Comparison of ENCODE assay signal across 12 cellular contexts in genomic region chr6:106116125-106116524, GRCh38. TPM values are rescaled to one million over a fixed set of nuclear protein-coding genes. Genes with fewer than 3 reads are reported as not detected.
DNase-seq lines count a peak whose midpoint lies in the region; ATAC-seq, FAIRE-seq and TF ChIP-seq lines count a peak whose summit lies in the region.
"Had no signal": no experiment of that assay in that cellular context is flagged by ENCODE, and none has a peak within 500 bp of the region (broad histone marks: within the 10 kb centered on the region; RNA-seq: fewer than 3 reads in every experiment).

No MANE protein-coding gene starts in this region.

- dilution Hi-C loops in endothelial cell of umbilical vein (cut with MboI; ENCODE audit: extremely low pct_ligation_motif_present, low sequenced_read_pairs): no loop called here

- H2AFZ ChIP-seq in endothelial cell of umbilical vein (ENCODE audit: low read depth, low read length): no peak overlapping the region

- peaks cover 0 to 4% of the 10 kb centered on the region in 2 donors for H3K27me3 Mint-ChIP-seq in CD8-positive, alpha-beta memory T cell
- no peaks in the 10 kb centered on the region for H3K27me3 Mint-ChIP-seq in natural killer cell (ENCODE audit: low read depth in 2 of 2)

- no peaks in the 10 kb centered on the region for H3K9me3 Mint-ChIP-seq in CD8-positive, alpha-beta memory T cell
- H3K9me3 Mint-ChIP-seq in natural killer cell: no peaks in the 10 kb centered on the region
- H3K9me3 Mint-ChIP-seq: T-helper 2 cell treated with Interferon-gamma antibody and Interleukin-4, amounts not matched to agents 5 μg/mL and 100 μg/mL, for 36 hours had no signal

- H3K4me1 Mint-ChIP-seq in CD8-positive, alpha-beta memory T cell: peaks cover 81 to 90% (median 86%) of the 10 kb centered on the region in 3 donors
- H3K4me1 Mint-ChIP-seq in natural killer cell: peaks cover 71 to 81% of the 10 kb centered on the region in 2 donors

- no peaks in the 10 kb centered on the region for H3K36me3 ChIP-seq in CD8-positive, alpha-beta memory T cell (ENCODE audit: insufficient read depth, low read length)
- no peaks in the 10 kb centered on the region for H3K36me3 ChIP-seq in RWPE2 (ENCODE audit: low read depth)
- no peaks in the 10 kb centered on the region for H3K36me3 ChIP-seq in endothelial cell of umbilical vein (ENCODE audit: control insufficient read depth in 2 of 2, extremely low read depth in 1 of 2, insufficient read depth in 2 of 2, low read length in 2 of 2)
- no peaks in the 10 kb centered on the region for H3K36me3 ChIP-seq in HAP-1 (replicated peaks)

- POLR2A ChIA-PET in CD8-positive, alpha-beta memory T cell (lab: Charles Lee): interaction anchor here (0.9 to 1.9 kb wide), 4 partner anchors 17 to 124 kb away, joined by 3 to 5 read pairs (median 4); no protein-coding TSS in a partner anchor
- POLR2A ChIA-PET in endothelial cell of umbilical vein (lab: Charles Lee): no interaction called here

- BruUV-seq in endothelial cell of umbilical vein (replicated peaks; lab: Mats Ljungman, UMichigan): no TSS peak

- intact Hi-C loops in endothelial cell of umbilical vein (cut with micrococcal nuclease): no loop called here
- intact Hi-C loops in natural killer cell (cut with micrococcal nuclease): loop anchor here (2.0 kb wide), 2 partner anchors 17 to 47 kb away; no protein-coding TSS in a partner anchor

- H3K9me1 ChIP-seq in endothelial cell of umbilical vein (replicated peaks; ENCODE audit: control insufficient read depth, extremely low read depth, insufficient read depth, low read length): no peaks in the 10 kb centered on the region

- no peak for TF ChIP-seq CTCF in RWPE2 (IDR thresholded peaks at IDR 0.05; ENCODE audit: poor library complexity, severe bottlenecking)
- TF ChIP-seq CTCF in endothelial cell of umbilical vein (IDR thresholded peaks at IDR 0.05; ENCODE audit: extremely low read depth in 1 of 2, insufficient read depth in 1 of 2, low read depth in 1 of 2, low read length in 2 of 2): no peak
- no peak for TF ChIP-seq CTCF in natural killer cell (IDR thresholded peaks at IDR 0.05)
- no peak for TF ChIP-seq CTCF in GM13977 (IDR thresholded peaks at IDR 0.05; ENCODE audit: extremely low read depth, insufficient read depth, missing control alignments)

- peaks cover 70% of the 10 kb centered on the region for H3K4me1 ChIP-seq in CD8-positive, alpha-beta memory T cell (ENCODE audit: insufficient read depth, low read length)
- H3K4me1 ChIP-seq in RWPE2 (ENCODE audit: insufficient read depth, poor library complexity, severe bottlenecking) (peaks cover 4% of the 10 kb centered on the region), endothelial cell of umbilical vein (ENCODE audit: control insufficient read depth, extremely low read depth, insufficient read depth, low read length) (peaks cover 6% of the 10 kb centered on the region), HAP-1 (no peaks in the 10 kb centered on the region)

- CTCF ChIA-PET in CD8-positive, alpha-beta memory T cell (lab: Charles Lee): interaction anchor here (0.9 to 3.5 kb wide), 6 partner anchors 14 to 107 kb away, joined by 3 to 25 read pairs (median 11); partner anchors contain the start of gene PRDM1
- CTCF ChIA-PET in endothelial cell of umbilical vein (lab: Charles Lee): interaction anchor here (1.2 kb wide), 1 partner anchor 107 kb away, joined by 3 read pairs; no protein-coding TSS in a partner anchor

- no peak overlapping the region for H3K27ac ChIP-seq in CD8-positive, alpha-beta memory T cell (ENCODE audit: low read depth, low read length)
- H3K27ac ChIP-seq in RWPE2 (ENCODE audit: poor library complexity, severe bottlenecking) (no peak overlapping the region), endothelial cell of umbilical vein (ENCODE audit: insufficient read depth, low read depth, low read length) (no peak overlapping the region)

- ATAC-seq in RWPE2 (ENCODE audit: low read depth) (peak; percentile 66), natural killer cell (no peak)
- ATAC-seq: GM12878 had no signal

- in situ Hi-C loops in GM13977 (cut with MboI; ENCODE audit: low pct_unique_long_range_greater_than_20kb, low sequenced_read_pairs, unreplicated experiment): no loop called here
- in situ Hi-C loops in HAP-1 (cut with MboI; ENCODE audit: low sequenced_read_pairs): no loop called here

- H3K9ac ChIP-seq in endothelial cell of umbilical vein (replicated peaks; ENCODE audit: extremely low read depth, insufficient read depth, low read length): no peak overlapping the region

- peak; percentile 26 for FAIRE-seq in endothelial cell of umbilical vein (lab: Jason Lieb, UNC)
- FAIRE-seq: GM12878 had no signal

- H3K27me3 ChIP-seq in CD8-positive, alpha-beta memory T cell (ENCODE audit: insufficient read depth, low read length, poor library complexity, severe bottlenecking): no peaks in the 10 kb centered on the region
- no peaks in the 10 kb centered on the region for H3K27me3 ChIP-seq in RWPE2 (ENCODE audit: insufficient read depth, poor library complexity, severe bottlenecking)
- H3K27me3 ChIP-seq in endothelial cell of umbilical vein (ENCODE audit: control insufficient read depth in 2 of 2, insufficient read depth in 2 of 2, low read length in 2 of 2): peaks cover 0 to 2% of the 10 kb centered on the region in 2 experiments
- no peaks in the 10 kb centered on the region for H3K27me3 ChIP-seq in HAP-1 (ENCODE audit: low read depth)

- H3K9me3 ChIP-seq in CD8-positive, alpha-beta memory T cell (ENCODE audit: low read length): no peaks in the 10 kb centered on the region
- no peaks in the 10 kb centered on the region for H3K9me3 ChIP-seq in RWPE2 (ENCODE audit: severe bottlenecking)
- no peaks in the 10 kb centered on the region for H3K9me3 ChIP-seq in endothelial cell of umbilical vein (replicated peaks; ENCODE audit: control insufficient read depth, insufficient read depth, low read length)
- no peaks in the 10 kb centered on the region for H3K9me3 ChIP-seq in HAP-1

- no peak overlapping the region for H3K4me2 ChIP-seq in endothelial cell of umbilical vein (ENCODE audit: insufficient read depth, low read length)

- no peaks in the 10 kb centered on the region for H3K36me3 Mint-ChIP-seq in CD8-positive, alpha-beta memory T cell
- H3K36me3 Mint-ChIP-seq in natural killer cell: no peaks in the 10 kb centered on the region

- no peaks in the 10 kb centered on the region for H4K20me1 ChIP-seq in endothelial cell of umbilical vein (replicated peaks; ENCODE audit: control insufficient read depth, extremely low read depth, insufficient read depth, low read length)

- no peaks in the 10 kb centered on the region for H3K79me2 ChIP-seq in endothelial cell of umbilical vein (ENCODE audit: control insufficient read depth, insufficient read depth, low read length)

- no peak for DNase-seq in CD8-positive, alpha-beta memory T cell
- DNase-seq in RWPE2 (ENCODE audit: low spot score) (no peak), endothelial cell of umbilical vein (ENCODE audit: low read depth, low spot score) (peak; percentile 38), natural killer cell (no peak), GM13977 (ENCODE audit: low spot score) (no peak), NCI-H2196 treated with DMSO at 0.1 percent for 48 hours (lab: John Stamatoyannopoulos, UW; ENCODE audit: unreplicated experiment) (no peak), NCI-H748 treated with DMSO at 0.1 percent for 48 hours (lab: John Stamatoyannopoulos, UW) (no peak), HAP-1 (ENCODE audit: low spot score in 2 of 2) (no peak)
- DNase-seq: stimulated activated CD4-positive, alpha-beta T cell treated with anti-CD3 and anti-CD28 coated beads, Interleukin-15, amount 100 ng/mL, for 24 hours had no signal

- H3K27ac Mint-ChIP-seq in CD8-positive, alpha-beta memory T cell: peak overlapping the region; percentile 83 to 98 (median 93)
- peak overlapping the region; percentile 95 for H3K27ac Mint-ChIP-seq in natural killer cell

- H3K4me3 Mint-ChIP-seq in CD8-positive, alpha-beta memory T cell: peak overlapping the region; percentile 14 to 85 (median 45)
- peak overlapping the region; percentile 65 for H3K4me3 Mint-ChIP-seq in natural killer cell
- H3K4me3 Mint-ChIP-seq: neural crest cell; T-helper 2 cell treated with Interferon-gamma antibody and Interleukin-4, amounts not matched to agents 5 μg/mL and 100 μg/mL, for 36 hours had no signal

- H3K4me3 ChIP-seq in CD8-positive, alpha-beta memory T cell (ENCODE audit: low read length): no peak overlapping the region
- no peak overlapping the region for H3K4me3 ChIP-seq in RWPE2 (ENCODE audit: severe bottlenecking)
- H3K4me3 ChIP-seq in endothelial cell of umbilical vein (replicated peaks in 1 of 3; ENCODE audit: insufficient read depth in 1 of 3, low read depth in 1 of 3, low read length in 3 of 3): no peak overlapping the region
- H3K4me3 ChIP-seq in HAP-1: no peak overlapping the region
- H3K4me3 ChIP-seq: GM12878 had no signal

- TF ChIP-seq POLR2A in endothelial cell of umbilical vein (IDR thresholded peaks at IDR 0.05; ENCODE audit: low read depth, low read length): no peak

TF ChIP-seq in endothelial cell of umbilical vein, 7 proteins besides CTCF, POLR2A, EP300 and RAD21:
- TF ChIP-seq, protein P1, sequence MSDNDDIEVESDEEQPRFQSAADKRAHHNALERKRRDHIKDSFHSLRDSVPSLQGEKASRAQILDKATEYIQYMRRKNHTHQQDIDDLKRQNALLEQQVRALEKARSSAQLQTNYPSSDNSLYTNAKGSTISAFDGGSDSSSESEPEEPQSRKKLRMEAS (IDR thresholded peaks at IDR 0.05; ENCODE audit: insufficient read depth, insufficient read length): no peak
TF ChIP-seq in endothelial cell of umbilical vein: peak in this region for 0.

RNA-seq across cellular contexts. Expression of gene PRDM1, which starts 30.0 kb away (rescaled TPM):
- total RNA-seq in CD8-positive, alpha-beta memory T cell: 10 to 100 TPM; 88.2 to 90.7 TPM
- polyA plus RNA-seq in CD8-positive, alpha-beta memory T cell: 79.8 TPM
- total RNA-seq in endothelial cell of umbilical vein (2.7 and 4.8 TPM in 2 replicates), natural killer cell (100 to 1,000 TPM; 165 to 180 (median 177) TPM)
- polyA plus RNA-seq in endothelial cell of umbilical vein: 0.25 and 0.36 TPM in 2 replicates
- 0.28 and 0.30 TPM in 2 replicates for polyA plus RNA-seq in endothelial cell of umbilical vein (2011; cell fraction: cytosol; rRNA removed)
- 0.78 and 1.1 TPM in 2 replicates for polyA plus RNA-seq in endothelial cell of umbilical vein (2011; cell fraction: nucleus; rRNA removed)
- 0.42 and 0.86 TPM in 2 replicates for polyA plus RNA-seq in endothelial cell of umbilical vein (2012)
- polyA minus RNA-seq in endothelial cell of umbilical vein: 0.42 and 1.3 TPM in 2 replicates
- 1.6 TPM for polyA minus RNA-seq in endothelial cell of umbilical vein (2011; cell fraction: cytosol; rRNA and poly(A)+ RNA removed)
- 0.91 and 3.1 TPM in 2 replicates for polyA minus RNA-seq in endothelial cell of umbilical vein (2011; cell fraction: nucleus; rRNA and poly(A)+ RNA removed)

Comparison
In these comparisons a context has a peak if more than half of its experiments do, and no peak if none do; other contexts are left out.
1. RNA of gene PRDM1, which starts 30.0 kb away (total RNA-seq): 165 to 180 TPM in natural killer cell and 88.2 to 90.7 TPM in CD8-positive, alpha-beta memory T cell; 2.7 to 4.8 TPM in endothelial cell of umbilical vein; every median in the first group is over 10 times any median in the second.